ENCODE assay signal across 32 cellular contexts in genomic region chr20:40932436-40932835, GRCh38.
"Had no signal": no experiment of that assay in that cellular context is flagged by ENCODE, and none has a peak within 500 bp of the region (broad histone marks: within the 10 kb centered on the region; RNA-seq: fewer than 3 reads in every experiment).

No MANE protein-coding gene starts in this region.

- H3K9me3 ChIP-seq: adrenal gland, body of pancreas, breast epithelium, Peyer's patch, SJSA1, SK-N-SH had no signal

- H3K27me3 ChIP-seq: adrenal gland, body of pancreas, breast epithelium, Peyer's patch, SJSA1 had no signal

- H3K4me3 ChIP-seq: adrenal gland, body of pancreas, breast epithelium, Peyer's patch, SJSA1 had no signal

- H3K9ac ChIP-seq: SK-N-SH had no signal

- DNase-seq: activated B cell treated with CpG ODN at 0.5 μM for 24 hours; activated CD4-positive, alpha-beta memory T cell treated with anti-CD3 and anti-CD28 coated beads, Interleukin-2, amount 10 ng/mL, durations not matched to agents 7 days and 5 days; activated CD4-positive, alpha-beta T cell treated with anti-CD3 and anti-CD28 coated beads for 4 hours; activated CD4-positive, alpha-beta T cell treated with anti-CD3 and anti-CD28 coated beads, Interleukin-2, amount 50 U/mL, for 1 hour; activated CD4-positive, CD25-positive, alpha-beta regulatory T cell treated with anti-CD3 and anti-CD28 coated beads, Interleukin-2, amount 50 U/mL, for 72 hours; activated CD8-positive, alpha-beta memory T cell treated with anti-CD3 and anti-CD28 coated beads for 24 hours; activated CD8-positive, alpha-beta memory T cell treated with anti-CD3 and anti-CD28 coated beads, Interleukin-2, amount 10 ng/mL, durations not matched to agents 7 days and 5 days; activated gamma-delta T cell; activated naive CD4-positive, alpha-beta T cell treated with Interleukin-2 at 50 U/mL for 16 hours; activated T-cell treated with anti-CD3 and anti-CD28 coated beads, Interleukin-2, amount 50 U/mL, for 24 hours; adrenal gland; body of pancreas; KG1; NCI-H1105; NCI-H1417 treated with DMSO at 0.1 percent for 48 hours; NCI-H187 treated with DMSO at 0.1 percent for 48 hours; NCI-H2081; NCI-H226; NCI-H524 treated with DMSO at 0.1 percent for 48 hours; NCI-H748 treated with DMSO at 0.1 percent for 48 hours; PC-3; Peyer's patch; RPMI8226; SHP77 treated with DMSO at 0.1 percent for 48 hours; SK-N-SH; T-helper 1 cell; T-helper 2 cell; T-helper 9 cell had no signal

- H3K27ac ChIP-seq: adrenal gland, body of pancreas, breast epithelium, Peyer's patch, SJSA1, VCaP had no signal

- ATAC-seq: activated CD8-positive, alpha-beta memory T cell treated with anti-CD3 and anti-CD28 coated beads, Interleukin-2, amount 10 ng/mL, durations not matched to agents 7 days and 5 days; activated naive CD4-positive, alpha-beta T cell treated with anti-CD3 and anti-CD28 coated beads, Interleukin-2, amount 50 U/mL, for 72 hours; body of pancreas; PC-3 had no signal

- H3K4me2 ChIP-seq: SK-N-SH had no signal

- H3K36me3 ChIP-seq: adrenal gland, breast epithelium, Peyer's patch, SJSA1 had no signal

- H3K9me2 ChIP-seq: SK-N-SH had no signal

- H3K4me1 ChIP-seq: adrenal gland, body of pancreas, breast epithelium, Peyer's patch, SJSA1 had no signal
